ENCODE assay signal across 36 cellular contexts in the genomic region with DNA sequence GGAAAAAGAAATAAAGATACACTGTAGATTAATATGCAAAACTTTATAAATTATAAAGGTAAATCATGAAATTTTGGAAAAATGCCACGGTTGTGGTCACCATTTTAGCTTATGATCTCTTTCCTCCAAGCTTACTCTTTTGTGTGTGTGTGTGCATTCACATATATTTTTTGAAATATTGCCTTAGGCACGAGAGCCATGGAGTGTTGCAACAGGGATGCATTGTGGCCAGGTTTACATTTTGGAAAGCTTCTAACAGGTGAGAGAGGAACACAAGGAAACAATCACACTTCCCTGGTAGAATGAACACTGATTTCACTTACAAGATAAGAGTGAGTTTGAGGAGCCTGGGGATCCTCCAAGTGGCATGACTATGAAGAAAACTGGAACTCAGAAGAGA.
"Had no signal": no experiment of that assay in that cellular context is flagged by ENCODE, and none has a peak within 500 bp of the region (broad histone marks: within the 10 kb centered on the region; RNA-seq: fewer than 3 reads in every experiment).

No MANE protein-coding gene starts in this region.

- H3K9ac ChIP-seq: KMS-11 had no signal

- DNase-seq: Karpas-422, Kasumi-1, KG1, MG63, MM.1S, MV-4-11, NCI-H1048, NCI-H1092, NCI-H1092 treated with DMSO at 0.1 percent for 48 hours, NCI-H1105, NCI-H1105 treated with DMSO at 0.1 percent for 48 hours, NCI-H1417, NCI-H1417 treated with DMSO at 0.1 percent for 48 hours, NCI-H1436, NCI-H1436 treated with DMSO at 0.1 percent for 48 hours, NCI-H146, NCI-H1694, NCI-H1694 treated with DMSO at 0.1 percent for 48 hours, NCI-H187, NCI-H187 treated with DMSO at 0.1 percent for 48 hours, NCI-H1930, NCI-H2029, NCI-H2029 treated with DMSO at 0.1 percent for 48 hours, NCI-H2081, NCI-H2081 treated with DMSO at 0.1 percent for 48 hours, NCI-H2107, NCI-H2171, NCI-H2171 treated with DMSO at 0.1 percent for 48 hours, NCI-H2227 treated with DMSO at 0.1 percent for 48 hours, NCI-H226, NCI-H345, NCI-H446, NCI-H446 treated with DMSO at 0.1 percent for 48 hours, NCI-H510A, NCI-H510A treated with DMSO at 0.1 percent for 48 hours had no signal

- H3K36me3 ChIP-seq: MG63 had no signal

- H3K4me3 ChIP-seq: MG63 had no signal

- H3K27me3 ChIP-seq: MG63 had no signal

- H3K27ac ChIP-seq: KMS-11 had no signal

- H3K9me3 ChIP-seq: MG63 had no signal

- H3K4me2 ChIP-seq: KMS-11 had no signal
